In the genomic region with DNA sequence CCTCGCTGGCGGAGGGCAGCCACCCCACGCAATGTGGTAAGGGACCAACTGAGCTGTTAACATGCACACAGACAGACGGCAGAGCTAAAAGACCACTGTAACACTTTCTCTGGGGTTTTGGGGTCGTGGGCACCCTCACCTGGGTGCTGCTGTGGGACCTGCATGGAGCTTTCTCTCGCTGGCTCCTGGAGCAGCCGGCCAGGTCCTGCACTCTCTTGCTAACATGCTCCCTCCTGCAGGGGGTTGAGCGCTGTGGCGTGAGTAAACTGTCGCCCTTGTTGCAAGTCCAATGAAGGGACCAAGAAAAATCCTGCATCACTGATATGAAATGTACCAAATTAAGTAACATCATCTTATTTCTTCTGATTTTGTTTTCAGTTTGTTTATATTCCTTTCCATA, we compare ENCODE assay signal across 31 cellular contexts.
"Had no signal": no experiment of that assay in that cellular context is flagged by ENCODE, and none has a peak within 500 bp of the region (broad histone marks: within the 10 kb centered on the region; RNA-seq: fewer than 3 reads in every experiment).

No MANE protein-coding gene starts in this region.

- ATAC-seq: activated CD8-positive, alpha-beta T cell treated with anti-CD3 and anti-CD28 coated beads for 36 hours; activated T-cell treated with anti-CD3 and anti-CD28 coated beads, Interleukin-2, amount 50 U/mL, for 72 hours; activated T-helper 17 cell treated with anti-CD3 and anti-CD28 coated beads, Interleukin-2, amount 50 U/mL, for 72 hours had no signal

- DNase-seq: activated CD4-positive, alpha-beta T cell treated with anti-CD3 and anti-CD28 coated beads, Interleukin-2, amount 10 ng/mL, durations not matched to agents 24 days and 14 days; activated CD4-positive, alpha-beta T cell treated with anti-CD3 and anti-CD28 coated beads, Interleukin-2, amount 50 U/mL, for 4 hours; activated CD8-positive, alpha-beta T cell treated with anti-CD3 and anti-CD28 coated beads for 36 hours; activated effector memory CD4-positive, alpha-beta T cell treated with anti-CD3 and anti-CD28 coated beads, Interleukin-2, amount 50 U/mL, for 16 hours; activated naive CD4-positive, alpha-beta T cell; activated naive CD4-positive, alpha-beta T cell treated with anti-CD3 and anti-CD28 coated beads, Interleukin-2, amount 50 U/mL, for 16 hours; activated naive CD8-positive, alpha-beta T cell treated with anti-CD3 and anti-CD28 coated beads for 36 hours; activated T-cell treated with anti-CD3 and anti-CD28 coated beads, Interleukin-2, amount 50 U/mL, for 1 hour; activated T-cell treated with anti-CD3 and anti-CD28 coated beads, Interleukin-2, amount 50 U/mL, for 72 hours; amniotic stem cell; aorta; MM.1S; MV-4-11; NCI-H1092; NCI-H1436 treated with DMSO at 0.1 percent for 48 hours; NCI-H1694 treated with DMSO at 0.1 percent for 48 hours; NCI-H2029; NCI-H345; NCI-H524 treated with DMSO at 0.1 percent for 48 hours; NK-92 treated with Interleukin-12 subunit alpha and Interleukin-12 subunit beta, amount 100 ng/mL, for 24 hours; PC-9; Right ventricle myocardium superior; SW 1271; T-helper 1 cell; T-helper 2 cell; T-helper 9 cell; WERI-Rb-1 had no signal

- H3K4me3 Mint-ChIP-seq: activated CD4-positive, alpha-beta T cell treated with anti-CD3 and anti-CD28 coated beads, Interleukin-2, amount 10 ng/mL, durations not matched to agents 24 days and 14 days; activated CD8-positive, alpha-beta T cell treated with anti-CD3 and anti-CD28 coated beads for 36 hours; activated naive CD8-positive, alpha-beta T cell treated with anti-CD3 and anti-CD28 coated beads for 36 hours; activated T-cell treated with anti-CD3 and anti-CD28 coated beads, Interleukin-2, amount 50 U/mL, for 72 hours; activated T-helper 17 cell treated with anti-CD3 and anti-CD28 coated beads, Interleukin-2, amount 50 U/mL, for 72 hours had no signal

- H3K36me3 ChIP-seq: cardiac muscle cell had no signal

- H3K4me3 ChIP-seq: cardiac muscle cell, PC-9 had no signal

- H3K27ac ChIP-seq: cardiac muscle cell, KMS-11, PC-9 had no signal

- H3K27me3 ChIP-seq: cardiac muscle cell had no signal

- H3K9ac ChIP-seq: KMS-11 had no signal

- H3K27ac Mint-ChIP-seq: activated CD4-positive, alpha-beta T cell treated with anti-CD3 and anti-CD28 coated beads, Interleukin-2, amount 10 ng/mL, durations not matched to agents 24 days and 14 days; activated CD8-positive, alpha-beta T cell treated with anti-CD3 and anti-CD28 coated beads for 36 hours; activated naive CD8-positive, alpha-beta T cell treated with anti-CD3 and anti-CD28 coated beads for 36 hours; activated T-cell treated with anti-CD3 and anti-CD28 coated beads, Interleukin-2, amount 50 U/mL, for 72 hours; activated T-helper 17 cell treated with anti-CD3 and anti-CD28 coated beads, Interleukin-2, amount 50 U/mL, for 72 hours had no signal

- H2AFZ ChIP-seq: PC-9 had no signal

- H3K27me3 Mint-ChIP-seq: activated CD4-positive, alpha-beta T cell treated with anti-CD3 and anti-CD28 coated beads, Interleukin-2, amount 10 ng/mL, durations not matched to agents 24 days and 14 days; activated CD8-positive, alpha-beta T cell treated with anti-CD3 and anti-CD28 coated beads for 36 hours; activated naive CD8-positive, alpha-beta T cell treated with anti-CD3 and anti-CD28 coated beads for 36 hours; activated T-helper 17 cell treated with anti-CD3 and anti-CD28 coated beads, Interleukin-2, amount 50 U/mL, for 72 hours had no signal

- H3K4me2 ChIP-seq: KMS-11, PC-9 had no signal

- H3K36me3 Mint-ChIP-seq: activated naive CD8-positive, alpha-beta T cell treated with anti-CD3 and anti-CD28 coated beads for 36 hours had no signal

- H3K9me3 Mint-ChIP-seq: activated CD4-positive, alpha-beta T cell treated with anti-CD3 and anti-CD28 coated beads, Interleukin-2, amount 10 ng/mL, durations not matched to agents 24 days and 14 days; activated CD8-positive, alpha-beta T cell treated with anti-CD3 and anti-CD28 coated beads for 36 hours; activated naive CD8-positive, alpha-beta T cell treated with anti-CD3 and anti-CD28 coated beads for 36 hours; activated T-cell treated with anti-CD3 and anti-CD28 coated beads, Interleukin-2, amount 50 U/mL, for 72 hours; activated T-helper 17 cell treated with anti-CD3 and anti-CD28 coated beads, Interleukin-2, amount 50 U/mL, for 72 hours had no signal

- FAIRE-seq: RCC 7860 had no signal
